23 cellular contexts compared by ENCODE assay signal in the genomic region with DNA sequence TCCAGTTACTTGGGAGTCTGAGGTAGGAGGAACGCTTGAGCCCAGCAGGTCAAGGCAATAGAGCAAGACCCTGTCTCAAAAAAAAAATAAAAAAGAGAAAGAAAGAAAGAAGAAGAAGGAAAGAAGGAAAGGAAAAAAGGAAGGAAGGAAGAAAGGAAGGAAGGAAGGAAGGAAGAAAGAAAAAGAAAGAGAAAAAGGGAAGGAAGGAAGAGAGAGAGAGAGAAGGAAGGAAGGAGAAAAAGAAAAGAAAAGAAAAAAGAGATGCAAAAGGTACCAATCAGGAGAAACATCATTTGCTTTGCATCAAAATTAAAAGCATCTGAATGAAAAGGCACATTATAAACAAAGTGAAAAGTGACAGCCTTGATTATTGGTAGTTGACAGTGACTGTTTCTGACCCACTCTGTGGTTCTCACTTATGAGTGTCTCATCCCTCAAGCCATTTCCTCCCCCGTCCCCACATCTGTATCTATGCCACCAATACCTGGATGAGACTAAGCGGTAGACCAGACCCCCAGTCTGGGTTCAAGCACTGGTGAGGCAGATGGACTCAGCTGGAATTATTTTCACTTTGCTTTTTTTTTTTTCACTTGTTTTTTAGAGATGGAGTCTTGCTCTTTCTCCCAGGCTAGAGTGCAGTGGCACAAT.
"Had no signal": no experiment of that assay in that cellular context is flagged by ENCODE, and none has a peak within 500 bp of the region (broad histone marks: within the 10 kb centered on the region; RNA-seq: fewer than 3 reads in every experiment).

No MANE protein-coding gene starts in this region.

- H3K4me3 ChIP-seq: body of pancreas, cardiac muscle cell, dorsolateral prefrontal cortex, hepatocyte, left lung, pancreas, psoas muscle, right atrium auricular region, transverse colon had no signal

- ATAC-seq: body of pancreas; effector memory CD8-positive, alpha-beta T cell; esophagus mucosa; left lung; naive thymus-derived CD8-positive, alpha-beta T cell; pancreas; psoas muscle had no signal

- H2AFZ ChIP-seq: hepatocyte had no signal

- H3K27me3 Mint-ChIP-seq: activated B cell treated with CpG ODN at 0.5 μM for 24 hours; effector memory CD8-positive, alpha-beta T cell; naive thymus-derived CD8-positive, alpha-beta T cell had no signal

- H3K9me3 ChIP-seq: body of pancreas, left lung, neutrophil, pancreas, psoas muscle, right atrium auricular region, transverse colon had no signal

- H3K36me3 ChIP-seq: cardiac muscle cell, left lung, neutrophil, pancreas, right atrium auricular region, transverse colon had no signal

- H3K27ac ChIP-seq: body of pancreas, cardiac muscle cell, dorsolateral prefrontal cortex, hepatocyte, left lung, neutrophil, pancreas, psoas muscle, right atrium auricular region, transverse colon had no signal

- FAIRE-seq: endothelial cell of umbilical vein, frontal cortex, pancreas, urothelium cell line had no signal

- H3K4me2 ChIP-seq: hepatocyte had no signal

- H3K79me2 ChIP-seq: hepatocyte had no signal

- H3K27ac Mint-ChIP-seq: activated B cell treated with CpG ODN at 0.5 μM for 24 hours; activated T-helper 1 cell treated with anti-CD3 and anti-CD28 coated beads, Interleukin-12 subunit alpha, Interleukin-12 subunit beta, Interleukin-2, Interleukin-4 antibody, amounts not matched to agents 30 ng/mL and 10 ng/mL and 1 ng/mL, durations not matched to agents 14 hours and 24 hours and 36 hours had no signal

- H3K4me3 Mint-ChIP-seq: activated B cell treated with CpG ODN at 0.5 μM for 24 hours; activated T-helper 1 cell treated with anti-CD3 and anti-CD28 coated beads, Interleukin-12 subunit alpha, Interleukin-12 subunit beta, Interleukin-2, Interleukin-4 antibody, amounts not matched to agents 30 ng/mL and 10 ng/mL and 1 ng/mL, durations not matched to agents 14 hours and 24 hours and 36 hours; effector memory CD8-positive, alpha-beta T cell; naive thymus-derived CD8-positive, alpha-beta T cell had no signal

- H3K9me3 Mint-ChIP-seq: activated B cell treated with CpG ODN at 0.5 μM for 24 hours; activated T-helper 1 cell treated with anti-CD3 and anti-CD28 coated beads, Interleukin-12 subunit alpha, Interleukin-12 subunit beta, Interleukin-2, Interleukin-4 antibody, amounts not matched to agents 30 ng/mL and 10 ng/mL and 1 ng/mL, durations not matched to agents 14 hours and 24 hours and 36 hours; effector memory CD8-positive, alpha-beta T cell; naive thymus-derived CD8-positive, alpha-beta T cell had no signal

- H3K27me3 ChIP-seq: body of pancreas, cardiac muscle cell, dorsolateral prefrontal cortex, hepatocyte, left lung, neutrophil, pancreas, right atrium auricular region, transverse colon had no signal

- DNase-seq: activated B cell treated with CpG ODN at 0.5 μM for 24 hours; activated CD4-positive, alpha-beta T cell treated with anti-CD3 and anti-CD28 coated beads for 4 hours; body of pancreas; dorsolateral prefrontal cortex; effector memory CD8-positive, alpha-beta T cell; glutamatergic neuron; kidney glomerular epithelial cell; left lung; naive thymus-derived CD8-positive, alpha-beta T cell; pancreas; psoas muscle; stimulated activated CD4-positive, alpha-beta T cell treated with anti-CD3 and anti-CD28 coated beads, Interleukin-12 subunit alpha, Interleukin-12 subunit beta, amount 100 ng/mL, for 4 hours; stimulated activated CD4-positive, alpha-beta T cell treated with anti-CD3 and anti-CD28 coated beads, Interleukin-4, amount 100 ng/mL, for 4 hours; transverse colon had no signal
